15 cellular contexts compared by ENCODE assay signal in genomic region chr18:51425889-51426288, GRCh38.
A peak's percentile ranks its signal among the peaks of the same experiment; 100 is the strongest.
DNase-seq lines count a peak whose midpoint lies in the region; ATAC-seq and TF ChIP-seq lines count a peak whose summit lies in the region.
"Had no signal": no experiment of that assay in that cellular context is flagged by ENCODE, and none has a peak within 500 bp of the region (broad histone marks: within the 10 kb centered on the region; RNA-seq: fewer than 3 reads in every experiment).

No MANE protein-coding gene starts in this region.

- POLR2A ChIA-PET in activated CD4-positive, alpha-beta T cell treated with anti-CD3 and anti-CD28 coated beads for 36 hours (lab: Charles Lee), result no interaction called here

- H3K4me1 Mint-ChIP-seq in activated CD4-positive, alpha-beta T cell treated with anti-CD3 and anti-CD28 coated beads for 36 hours, result peaks cover 11% of the 10 kb centered on the region
- H3K4me1 Mint-ChIP-seq in progenitor cell of endocrine pancreas (ENCODE audit: low read depth), result peaks cover 14% of the 10 kb centered on the region

- no peak for TF ChIP-seq CTCF in progenitor cell of endocrine pancreas (IDR thresholded peaks at IDR 0.05; ENCODE audit: unreplicated experiment)
- no peak for TF ChIP-seq CTCF in colonic mucosa (IDR thresholded peaks at IDR 0.05)

- intact Hi-C loops in activated CD4-positive, alpha-beta T cell treated with anti-CD3 and anti-CD28 coated beads for 36 hours (cut with DNase I, micrococcal nuclease), result no loop called here
- intact Hi-C loops in colonic mucosa (cut with DNase I), result no loop called here

- CTCF ChIA-PET in activated CD4-positive, alpha-beta T cell treated with anti-CD3 and anti-CD28 coated beads for 36 hours (lab: Charles Lee), result interaction anchor here (0.9 kb wide), 1 partner anchor 31 kb away, joined by 3 read pairs; no protein-coding TSS in a partner anchor

- H3K27me3 Mint-ChIP-seq in activated CD4-positive, alpha-beta T cell treated with anti-CD3 and anti-CD28 coated beads for 36 hours, result peaks cover 11% of the 10 kb centered on the region
- peaks cover 4% of the 10 kb centered on the region for H3K27me3 Mint-ChIP-seq in progenitor cell of endocrine pancreas

- H3K9ac ChIP-seq in colonic mucosa (ENCODE audit: low read depth in 2 of 2, low read length in 2 of 2), result no peak overlapping the region

- no peaks in the 10 kb centered on the region for H3K4me1 ChIP-seq in colonic mucosa
- H3K4me1 ChIP-seq: A549, SJSA1, spleen had no signal

- peak overlapping the region; percentile 18 for H3K4me3 Mint-ChIP-seq in activated CD4-positive, alpha-beta T cell treated with anti-CD3 and anti-CD28 coated beads for 36 hours
- no peak overlapping the region for H3K4me3 Mint-ChIP-seq in progenitor cell of endocrine pancreas (ENCODE audit: low read depth)
- H3K4me3 Mint-ChIP-seq: nephron progenitor cell had no signal

- no peak overlapping the region for H3K27ac ChIP-seq in colonic mucosa
- H3K27ac ChIP-seq: A549, epithelial cell of prostate, SJSA1, spleen had no signal

- no peaks in the 10 kb centered on the region for H3K36me3 ChIP-seq in colonic mucosa
- H3K36me3 ChIP-seq: SJSA1, spleen had no signal

- no peaks in the 10 kb centered on the region for H3K27me3 ChIP-seq in colonic mucosa
- H3K27me3 ChIP-seq: SJSA1 had no signal

- no peaks in the 10 kb centered on the region for H3K36me3 Mint-ChIP-seq in activated CD4-positive, alpha-beta T cell treated with anti-CD3 and anti-CD28 coated beads for 36 hours (ENCODE audit: low read depth)
- H3K36me3 Mint-ChIP-seq in progenitor cell of endocrine pancreas (ENCODE audit: insufficient read depth), result no peaks in the 10 kb centered on the region

- ATAC-seq in activated CD4-positive, alpha-beta T cell treated with anti-CD3 and anti-CD28 coated beads for 36 hours, result peak; percentile 66
- ATAC-seq in GM21529 (IDR thresholded peaks at IDR 0.05; ENCODE audit: unreplicated experiment) (peak; percentile 44), HG03442 (IDR thresholded peaks at IDR 0.05; ENCODE audit: unreplicated experiment) (peak; percentile 50)
- ATAC-seq: A549 had no signal

- no peaks in the 10 kb centered on the region for H3K9me3 Mint-ChIP-seq in activated CD4-positive, alpha-beta T cell treated with anti-CD3 and anti-CD28 coated beads for 36 hours (ENCODE audit: low read depth)
- H3K9me3 Mint-ChIP-seq in progenitor cell of endocrine pancreas (ENCODE audit: low read depth), result peaks cover under 1% of the 10 kb centered on the region
- H3K9me3 Mint-ChIP-seq: nephron progenitor cell had no signal

- H3K27ac Mint-ChIP-seq in activated CD4-positive, alpha-beta T cell treated with anti-CD3 and anti-CD28 coated beads for 36 hours, result peak overlapping the region; percentile 85
- no peak overlapping the region for H3K27ac Mint-ChIP-seq in progenitor cell of endocrine pancreas
- H3K27ac Mint-ChIP-seq: nephron progenitor cell had no signal

- DNase-seq in activated CD4-positive, alpha-beta T cell treated with anti-CD3 and anti-CD28 coated beads for 36 hours, result peak; percentile 20
- DNase-seq in activated CD4-positive, alpha-beta T cell treated with anti-CD3 and anti-CD28 coated beads for 4 hours, result no peak
- DNase-seq in mucosa of gallbladder (ENCODE audit: low spot score), result peak; percentile 45
- DNase-seq in progenitor cell of endocrine pancreas (ENCODE audit: low spot score, unreplicated experiment), result no peak
- DNase-seq in pons (ENCODE audit: low spot score), result no peak
- DNase-seq in colonic mucosa, result no peak
- DNase-seq: activated CD4-positive, alpha-beta T cell treated with anti-CD3 and anti-CD28 coated beads, Interleukin-2, amount 50 U/mL, for 1 hour; NCI-H446; nephron progenitor cell; spleen had no signal

- H3K9me3 ChIP-seq in colonic mucosa, result no peaks in the 10 kb centered on the region
- H3K9me3 ChIP-seq: A549, SJSA1, spleen had no signal

- no peak overlapping the region for H3K4me3 ChIP-seq in colonic mucosa
- H3K4me3 ChIP-seq: A549, SJSA1, spleen had no signal

Comparison
In these comparisons a context has a peak if more than half of its experiments do, and no peak if none do; other contexts are left out.
1. DNase-seq: peak in activated CD4-positive, alpha-beta T cell treated with anti-CD3 and anti-CD28 coated beads for 36 hours (single experiment) and mucosa of gallbladder (single experiment); none in activated CD4-positive, alpha-beta T cell treated with anti-CD3 and anti-CD28 coated beads for 4 hours (0 of 2), progenitor cell of endocrine pancreas (single experiment), pons (single experiment) and colonic mucosa (single experiment).
2. Peak in every context shown above with its lines, with median percentiles within 50 percentile points of each other: ATAC-seq.